17 cellular contexts compared by ENCODE assay signal in the genomic region with DNA sequence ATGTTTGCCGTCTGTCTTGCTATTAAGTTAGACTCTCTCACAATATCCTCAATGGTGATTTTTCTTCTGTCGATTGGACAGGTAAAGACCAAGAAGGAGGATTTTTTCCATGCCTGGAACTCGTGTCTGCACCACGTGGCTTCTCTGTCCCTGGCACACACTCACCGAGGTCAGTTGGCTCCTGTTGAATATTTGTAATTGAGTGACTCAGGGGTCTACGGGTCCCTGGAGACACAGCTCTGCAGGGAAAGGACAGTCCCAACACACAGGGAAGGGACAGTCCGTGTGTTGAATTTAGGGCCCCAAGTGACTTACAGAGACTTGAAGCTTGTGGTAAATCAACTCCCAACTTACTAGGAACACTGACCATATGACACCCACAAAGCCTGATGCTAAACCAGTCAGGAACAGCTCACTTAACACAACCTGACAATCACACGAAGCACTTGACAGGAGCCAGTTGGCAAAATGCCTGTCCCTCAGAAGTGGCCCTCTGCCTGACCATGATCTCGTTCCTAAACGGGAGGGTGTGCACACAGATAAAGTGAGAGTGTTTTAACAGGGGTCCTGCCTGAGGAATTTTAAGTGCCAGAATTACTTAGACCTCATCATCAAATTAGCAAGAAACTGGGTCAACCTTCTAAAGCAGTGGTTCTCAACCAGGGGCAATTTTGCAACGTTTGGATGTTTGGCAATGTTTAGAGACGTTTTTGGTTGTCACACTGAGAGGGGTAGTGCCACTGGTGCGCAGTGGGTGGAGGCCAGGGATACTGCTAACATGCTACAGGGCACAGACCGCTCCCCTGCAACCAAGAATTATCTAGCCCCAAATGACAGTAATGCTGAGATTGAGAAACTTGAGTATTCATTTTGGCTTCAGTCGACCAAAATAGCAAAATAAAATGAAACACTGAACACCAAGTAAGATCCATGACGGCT.
DNase-seq lines count a peak whose midpoint lies in the region; ATAC-seq, FAIRE-seq and TF ChIP-seq lines count a peak whose summit lies in the region.
"Had no signal": no experiment of that assay in that cellular context is flagged by ENCODE, and none has a peak within 500 bp of the region (broad histone marks: within the 10 kb centered on the region; RNA-seq: fewer than 3 reads in every experiment).

No MANE protein-coding gene starts in this region.

- TF ChIP-seq POLR2A in breast epithelium (IDR thresholded peaks at IDR 0.05): no peak
- TF ChIP-seq POLR2A in HepG2 (IDR thresholded peaks at IDR 0.05; ENCODE audit: insufficient read depth in 1 of 2, low read depth in 2 of 2, low read length in 2 of 2): no peak

- H3K27me3 Mint-ChIP-seq in MCF 10A (ENCODE audit: insufficient read depth, unreplicated experiment): peaks cover 10% of the 10 kb centered on the region
- H3K27me3 Mint-ChIP-seq in endodermal cell (ENCODE audit: insufficient read depth): no peaks in the 10 kb centered on the region
- H3K27me3 Mint-ChIP-seq in activated naive CD8-positive, alpha-beta T cell treated with anti-CD3 and anti-CD28 coated beads for 36 hours: peaks cover 7% of the 10 kb centered on the region
- H3K27me3 Mint-ChIP-seq: activated B cell treated with CpG ODN at 0.5 μM for 24 hours had no signal

- ATAC-seq in HepG2: no peak

- POLR2A ChIA-PET in MCF 10A (lab: Yijun Ruan, JAX) (interaction anchor here (1.1 to 1.5 kb wide), 3 partner anchors 85 to 89 kb away, joined by 4 to 5 read pairs (median 4); a partner anchor contains a TSS), HepG2 (lab: Yijun Ruan, JAX) (interaction anchor here (0.7 to 1.3 kb wide), 2 partner anchors 17 to 89 kb away, joined by 3 to 4 read pairs; a partner anchor contains a TSS)

- peaks cover 27% of the 10 kb centered on the region for H3K4me1 Mint-ChIP-seq in MCF 10A (ENCODE audit: insufficient read depth, unreplicated experiment)
- H3K4me1 Mint-ChIP-seq in endodermal cell: peaks cover 16% of the 10 kb centered on the region
- peaks cover 20% of the 10 kb centered on the region for H3K4me1 Mint-ChIP-seq in activated naive CD8-positive, alpha-beta T cell treated with anti-CD3 and anti-CD28 coated beads for 36 hours

- H3K4me1 ChIP-seq in breast epithelium: no peaks in the 10 kb centered on the region
- H3K4me1 ChIP-seq in endodermal cell (ENCODE audit: control insufficient read depth, insufficient read depth, low read length): no peaks in the 10 kb centered on the region
- H3K4me1 ChIP-seq in HepG2 (ENCODE audit: insufficient read depth, low read length): peaks cover 34% of the 10 kb centered on the region

- intact Hi-C loops in MCF 10A (cut with micrococcal nuclease) (no loop called here), breast epithelium (cut with DNase I; ENCODE audit: low total_unique reads) (no loop called here), HepG2 (cut with micrococcal nuclease; ENCODE audit: unreplicated experiment) (no loop called here)

- no peak overlapping the region for H3K27ac ChIP-seq in breast epithelium
- H3K27ac ChIP-seq in endodermal cell (ENCODE audit: low read depth, low read length): no peak overlapping the region
- no peak overlapping the region for H3K27ac ChIP-seq in HepG2 (ENCODE audit: extremely low read length, insufficient read depth, low read length)

- FAIRE-seq in HepG2 (lab: Jason Lieb, UNC): no peak
- FAIRE-seq: D721Med, keratinocyte had no signal

- in situ Hi-C loops in HepG2 (cut with HindIII; ENCODE audit: extremely low pct_ligation_motif_present, low pct_unique_long_range_greater_than_20kb): no loop called here

- H2AFZ ChIP-seq in HepG2 (ENCODE audit: low read length): no peak overlapping the region

- H3K27ac Mint-ChIP-seq in MCF 10A (ENCODE audit: low read depth, unreplicated experiment) (peak overlapping the region; percentile 86), endodermal cell (peak overlapping the region; percentile 21)
- no peak overlapping the region for H3K27ac Mint-ChIP-seq in activated naive CD8-positive, alpha-beta T cell treated with anti-CD3 and anti-CD28 coated beads for 36 hours
- H3K27ac Mint-ChIP-seq: activated B cell treated with CpG ODN at 0.5 μM for 24 hours, progenitor cell of endocrine pancreas had no signal

- CTCF ChIA-PET in MCF 10A (lab: Yijun Ruan, JAX) (interaction anchor here (0.6 kb wide), 1 partner anchor 17 kb away, joined by 4 read pairs; no protein-coding TSS in a partner anchor), HepG2 (lab: Yijun Ruan, JAX; ENCODE audit: low intra/inter-chr PET ratio, low total read pairs) (no interaction called here)

- H3K9me3 Mint-ChIP-seq in MCF 10A (ENCODE audit: unreplicated experiment): no peaks in the 10 kb centered on the region
- H3K9me3 Mint-ChIP-seq in endodermal cell: peaks cover 7% of the 10 kb centered on the region
- peaks cover 2% of the 10 kb centered on the region for H3K9me3 Mint-ChIP-seq in activated naive CD8-positive, alpha-beta T cell treated with anti-CD3 and anti-CD28 coated beads for 36 hours
- H3K9me3 Mint-ChIP-seq: activated B cell treated with CpG ODN at 0.5 μM for 24 hours had no signal

- H3K4me3 Mint-ChIP-seq in MCF 10A (ENCODE audit: unreplicated experiment): no peak overlapping the region
- H3K4me3 Mint-ChIP-seq in endodermal cell: no peak overlapping the region
- H3K4me3 Mint-ChIP-seq in activated naive CD8-positive, alpha-beta T cell treated with anti-CD3 and anti-CD28 coated beads for 36 hours: no peak overlapping the region
- H3K4me3 Mint-ChIP-seq: activated B cell treated with CpG ODN at 0.5 μM for 24 hours had no signal

- no peaks in the 10 kb centered on the region for H3K79me2 ChIP-seq in HepG2 (ENCODE audit: insufficient read depth, low read length)

- H3K27me3 ChIP-seq in breast epithelium: no peaks in the 10 kb centered on the region
- no peaks in the 10 kb centered on the region for H3K27me3 ChIP-seq in endodermal cell (ENCODE audit: control insufficient read depth, insufficient read depth, low read length, poor library complexity, severe bottlenecking)
- H3K27me3 ChIP-seq in HepG2 (ENCODE audit: control insufficient read depth in 1 of 2, insufficient read depth in 2 of 2, low read length in 2 of 2): peaks cover 3 to 47% of the 10 kb centered on the region in 2 experiments; a peak in 3 of 5 replicates

- TF ChIP-seq RAD21 in HepG2 (CRISPR knock-in tag; IDR thresholded peaks at IDR 0.05): no peak

- DNase-seq in MCF 10A (ENCODE audit: unreplicated experiment) (no peak), breast epithelium (ENCODE audit: low spot score in 2 of 2) (no peak), endodermal cell (no peak), HepG2 (ENCODE audit: low spot score) (no peak), SHP77 (lab: John Stamatoyannopoulos, UW) (no peak), dedifferentiated amniotic fluid mesenchymal stem cell (ENCODE audit: extremely low spot score) (no peak)
- no peak for DNase-seq in activated naive CD4-positive, alpha-beta T cell (lab: John Stamatoyannopoulos, UW)
- no peak for DNase-seq in activated naive CD8-positive, alpha-beta T cell treated with anti-CD3 and anti-CD28 coated beads for 36 hours
- DNase-seq: activated B cell treated with CpG ODN at 0.5 μM for 24 hours; activated effector memory CD4-positive, alpha-beta T cell treated with anti-CD3 and anti-CD28 coated beads, Interleukin-2, amount 50 U/mL, for 16 hours; aorta; NCI-H1105 treated with DMSO at 0.1 percent for 48 hours; NCI-H446 treated with DMSO at 0.1 percent for 48 hours; RPMI8226 had no signal

- H3K4me3 ChIP-seq in breast epithelium: no peak overlapping the region
- no peak overlapping the region for H3K4me3 ChIP-seq in endodermal cell (ENCODE audit: low read length)
- no peak overlapping the region for H3K4me3 ChIP-seq in HepG2 (replicated peaks in 1 of 3; ENCODE audit: insufficient read depth in 1 of 3, low read depth in 2 of 3, low read length in 3 of 3)

- no peaks in the 10 kb centered on the region for H4K20me1 ChIP-seq in HepG2 (ENCODE audit: insufficient read depth, low read length)

- H3K9ac ChIP-seq in endodermal cell (ENCODE audit: extremely low read depth, low read length, poor library complexity, severe bottlenecking) (no peak overlapping the region), HepG2 (ENCODE audit: insufficient read depth, low read depth, low read length) (no peak overlapping the region)

- H3K9me3 ChIP-seq in breast epithelium: peaks cover 0 to 3% of the 10 kb centered on the region in 2 donors
- no peaks in the 10 kb centered on the region for H3K9me3 ChIP-seq in endodermal cell (ENCODE audit: control insufficient read depth, low read length)
- no peaks in the 10 kb centered on the region for H3K9me3 ChIP-seq in HepG2 (ENCODE audit: low read length)

- no peak for TF ChIP-seq CTCF in MCF 10A (IDR thresholded peaks at IDR 0.05; ENCODE audit: unreplicated experiment)
- no peak for TF ChIP-seq CTCF in breast epithelium (IDR thresholded peaks at IDR 0.05)
- TF ChIP-seq CTCF in endodermal cell (conservative IDR thresholded peaks at IDR 0.05): no peak
- no peak for TF ChIP-seq CTCF in HepG2 (CRISPR knock-in tag; IDR thresholded peaks at IDR 0.05)

- H3K4me2 ChIP-seq in HepG2 (ENCODE audit: low read depth, low read length): peak overlapping the region; percentile 73; the same call in 1 of the 2 replicates

- WGBS in endodermal cell (ENCODE audit: insufficient coverage in 1 of 2, insufficient read length in 1 of 2), 2 experiments: 88 to 92% methylated on average over 11 to 16 of the region's 16 CpGs
- 43% methylated on average over 16 of the region's 16 CpGs for WGBS in HepG2 (ENCODE audit: low lambda C conversion rate)

- H3K36me3 Mint-ChIP-seq in MCF 10A (ENCODE audit: insufficient read depth, unreplicated experiment) (peaks cover 5% of the 10 kb centered on the region), endodermal cell (ENCODE audit: low read depth) (peaks cover 11% of the 10 kb centered on the region)
- no peaks in the 10 kb centered on the region for H3K36me3 Mint-ChIP-seq in activated naive CD8-positive, alpha-beta T cell treated with anti-CD3 and anti-CD28 coated beads for 36 hours

- TF ChIP-seq EP300 in HepG2 (IDR thresholded peaks at IDR 0.05; ENCODE audit: low read depth in 2 of 2, low read length in 2 of 2): no peak
- no peak for TF ChIP-seq EP300 in HepG2 (CRISPR knock-in tag; IDR thresholded peaks at IDR 0.05; ENCODE audit: borderline replicate concordance)

- BruUV-seq in MCF 10A (replicated peaks; lab: Mats Ljungman, UMichigan): no TSS peak
- BruUV-seq in HepG2 (replicated peaks; lab: Mats Ljungman, UMichigan): no TSS peak

- H3K36me3 ChIP-seq in breast epithelium (no peaks in the 10 kb centered on the region), endodermal cell (ENCODE audit: control insufficient read depth, insufficient read depth, low read length) (no peaks in the 10 kb centered on the region), HepG2 (replicated peaks in 1 of 2; ENCODE audit: control insufficient read depth in 1 of 2, insufficient read depth in 2 of 2, low read length in 2 of 2) (no peaks in the 10 kb centered on the region)
